Comparison of ENCODE assay signal across 1 cellular context in the genomic region with DNA sequence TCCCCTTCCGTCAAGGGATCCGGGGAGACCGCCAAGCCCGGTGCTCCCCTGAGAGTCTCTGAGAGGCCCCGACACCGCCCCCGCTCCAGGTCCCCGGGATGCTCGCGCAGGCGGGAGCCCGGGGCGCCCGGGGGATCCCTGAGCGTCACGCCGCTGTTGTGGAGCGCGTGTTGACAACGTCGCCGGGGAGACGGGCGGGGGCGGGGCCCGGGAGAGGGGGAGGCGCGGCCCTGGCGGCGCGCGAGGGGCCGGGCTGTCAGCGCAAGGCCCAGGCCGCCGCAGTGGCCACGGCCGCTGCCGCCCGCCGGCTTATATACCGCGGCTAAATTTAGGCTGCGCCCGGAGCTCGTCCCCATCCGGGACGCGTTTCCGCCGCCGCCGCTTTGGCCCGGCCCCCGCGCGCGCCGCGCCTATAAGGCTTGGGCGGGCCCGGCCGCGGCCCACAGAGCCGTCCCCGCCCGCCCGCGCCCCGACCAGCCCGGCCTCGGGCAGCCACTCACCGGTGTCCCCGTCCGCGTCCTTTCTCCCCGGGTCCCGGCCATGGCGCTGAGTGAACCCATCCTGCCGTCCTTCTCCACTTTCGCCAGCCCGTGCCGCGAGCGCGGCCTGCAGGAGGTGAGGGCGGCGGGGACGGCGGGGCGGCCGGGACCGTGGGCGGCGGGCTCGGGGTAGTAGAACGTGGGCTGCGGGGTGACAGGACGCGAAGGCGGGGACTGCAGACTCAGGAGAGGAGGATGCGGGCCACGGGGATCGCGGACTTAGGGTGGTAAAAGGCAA.
A peak's percentile ranks its signal among the peaks of the same experiment; 100 is the strongest.
TF ChIP-seq lines count a peak whose summit lies in the region.

A gene (plus strand): TSS at position 443 of the 777 bp plus-strand sequence. CDS start 98 bp downstream, at position 541.

TF ChIP-seq in GM12878, 131 proteins besides CTCF, POLR2A, EP300 and RAD21 (continued from another document and continues in another):
- TF ChIP-seq ZBED1 (IDR thresholded peaks at IDR 0.05; ENCODE audit: borderline replicate concordance), result no peak
- TF ChIP-seq ZNF384 (IDR thresholded peaks at IDR 0.05; ENCODE audit: borderline replicate concordance, low read depth, low read length), result no peak
- no peak for TF ChIP-seq ZNF622 (IDR thresholded peaks at IDR 0.05)
- TF ChIP-seq, protein P1, sequence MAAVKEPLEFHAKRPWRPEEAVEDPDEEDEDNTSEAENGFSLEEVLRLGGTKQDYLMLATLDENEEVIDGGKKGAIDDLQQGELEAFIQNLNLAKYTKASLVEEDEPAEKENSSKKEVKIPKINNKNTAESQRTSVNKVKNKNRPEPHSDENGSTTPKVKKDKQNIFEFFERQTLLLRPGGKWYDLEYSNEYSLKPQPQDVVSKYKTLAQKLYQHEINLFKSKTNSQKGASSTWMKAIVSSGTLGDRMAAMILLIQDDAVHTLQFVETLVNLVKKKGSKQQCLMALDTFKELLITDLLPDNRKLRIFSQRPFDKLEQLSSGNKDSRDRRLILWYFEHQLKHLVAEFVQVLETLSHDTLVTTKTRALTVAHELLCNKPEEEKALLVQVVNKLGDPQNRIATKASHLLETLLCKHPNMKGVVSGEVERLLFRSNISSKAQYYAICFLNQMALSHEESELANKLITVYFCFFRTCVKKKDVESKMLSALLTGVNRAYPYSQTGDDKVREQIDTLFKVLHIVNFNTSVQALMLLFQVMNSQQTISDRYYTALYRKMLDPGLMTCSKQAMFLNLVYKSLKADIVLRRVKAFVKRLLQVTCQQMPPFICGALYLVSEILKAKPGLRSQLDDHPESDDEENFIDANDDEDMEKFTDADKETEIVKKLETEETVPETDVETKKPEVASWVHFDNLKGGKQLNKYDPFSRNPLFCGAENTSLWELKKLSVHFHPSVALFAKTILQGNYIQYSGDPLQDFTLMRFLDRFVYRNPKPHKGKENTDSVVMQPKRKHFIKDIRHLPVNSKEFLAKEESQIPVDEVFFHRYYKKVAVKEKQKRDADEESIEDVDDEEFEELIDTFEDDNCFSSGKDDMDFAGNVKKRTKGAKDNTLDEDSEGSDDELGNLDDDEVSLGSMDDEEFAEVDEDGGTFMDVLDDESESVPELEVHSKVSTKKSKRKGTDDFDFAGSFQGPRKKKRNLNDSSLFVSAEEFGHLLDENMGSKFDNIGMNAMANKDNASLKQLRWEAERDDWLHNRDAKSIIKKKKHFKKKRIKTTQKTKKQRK (IDR thresholded peaks at IDR 0.05; ENCODE audit: low read depth, low read length), result no peak
- TF ChIP-seq EGR1 (IDR thresholded peaks at IDR 0.05; ENCODE audit: borderline replicate concordance in 1 of 2, low read depth in 2 of 2, low read length in 2 of 2), result peak in 1 of 2 experiments; percentile 95; a peak in 2 of 3 replicates
- TF ChIP-seq STAT1 (conservative IDR thresholded peaks at IDR 0.05), result no peak
- TF ChIP-seq MYB (IDR thresholded peaks at IDR 0.05; ENCODE audit: borderline replicate concordance, low read depth, low read length), result no peak
- TF ChIP-seq, protein P2, sequence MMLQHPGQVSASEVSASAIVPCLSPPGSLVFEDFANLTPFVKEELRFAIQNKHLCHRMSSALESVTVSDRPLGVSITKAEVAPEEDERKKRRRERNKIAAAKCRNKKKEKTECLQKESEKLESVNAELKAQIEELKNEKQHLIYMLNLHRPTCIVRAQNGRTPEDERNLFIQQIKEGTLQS (IDR thresholded peaks at IDR 0.05; ENCODE audit: borderline replicate concordance, extremely low read depth, low read depth, low read length), result no peak
- no peak for TF ChIP-seq GABPA (IDR thresholded peaks at IDR 0.05; ENCODE audit: low read depth)
- TF ChIP-seq, protein P3, sequence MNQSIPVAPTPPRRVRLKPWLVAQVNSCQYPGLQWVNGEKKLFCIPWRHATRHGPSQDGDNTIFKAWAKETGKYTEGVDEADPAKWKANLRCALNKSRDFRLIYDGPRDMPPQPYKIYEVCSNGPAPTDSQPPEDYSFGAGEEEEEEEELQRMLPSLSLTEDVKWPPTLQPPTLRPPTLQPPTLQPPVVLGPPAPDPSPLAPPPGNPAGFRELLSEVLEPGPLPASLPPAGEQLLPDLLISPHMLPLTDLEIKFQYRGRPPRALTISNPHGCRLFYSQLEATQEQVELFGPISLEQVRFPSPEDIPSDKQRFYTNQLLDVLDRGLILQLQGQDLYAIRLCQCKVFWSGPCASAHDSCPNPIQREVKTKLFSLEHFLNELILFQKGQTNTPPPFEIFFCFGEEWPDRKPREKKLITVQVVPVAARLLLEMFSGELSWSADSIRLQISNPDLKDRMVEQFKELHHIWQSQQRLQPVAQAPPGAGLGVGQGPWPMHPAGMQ (IDR thresholded peaks at IDR 0.05; ENCODE audit: borderline replicate concordance), result no peak
- TF ChIP-seq CREB1 (IDR thresholded peaks at IDR 0.05; ENCODE audit: low read depth), result peak; percentile 48; the same call in 1 of the 2 replicates
- TF ChIP-seq, protein P4, sequence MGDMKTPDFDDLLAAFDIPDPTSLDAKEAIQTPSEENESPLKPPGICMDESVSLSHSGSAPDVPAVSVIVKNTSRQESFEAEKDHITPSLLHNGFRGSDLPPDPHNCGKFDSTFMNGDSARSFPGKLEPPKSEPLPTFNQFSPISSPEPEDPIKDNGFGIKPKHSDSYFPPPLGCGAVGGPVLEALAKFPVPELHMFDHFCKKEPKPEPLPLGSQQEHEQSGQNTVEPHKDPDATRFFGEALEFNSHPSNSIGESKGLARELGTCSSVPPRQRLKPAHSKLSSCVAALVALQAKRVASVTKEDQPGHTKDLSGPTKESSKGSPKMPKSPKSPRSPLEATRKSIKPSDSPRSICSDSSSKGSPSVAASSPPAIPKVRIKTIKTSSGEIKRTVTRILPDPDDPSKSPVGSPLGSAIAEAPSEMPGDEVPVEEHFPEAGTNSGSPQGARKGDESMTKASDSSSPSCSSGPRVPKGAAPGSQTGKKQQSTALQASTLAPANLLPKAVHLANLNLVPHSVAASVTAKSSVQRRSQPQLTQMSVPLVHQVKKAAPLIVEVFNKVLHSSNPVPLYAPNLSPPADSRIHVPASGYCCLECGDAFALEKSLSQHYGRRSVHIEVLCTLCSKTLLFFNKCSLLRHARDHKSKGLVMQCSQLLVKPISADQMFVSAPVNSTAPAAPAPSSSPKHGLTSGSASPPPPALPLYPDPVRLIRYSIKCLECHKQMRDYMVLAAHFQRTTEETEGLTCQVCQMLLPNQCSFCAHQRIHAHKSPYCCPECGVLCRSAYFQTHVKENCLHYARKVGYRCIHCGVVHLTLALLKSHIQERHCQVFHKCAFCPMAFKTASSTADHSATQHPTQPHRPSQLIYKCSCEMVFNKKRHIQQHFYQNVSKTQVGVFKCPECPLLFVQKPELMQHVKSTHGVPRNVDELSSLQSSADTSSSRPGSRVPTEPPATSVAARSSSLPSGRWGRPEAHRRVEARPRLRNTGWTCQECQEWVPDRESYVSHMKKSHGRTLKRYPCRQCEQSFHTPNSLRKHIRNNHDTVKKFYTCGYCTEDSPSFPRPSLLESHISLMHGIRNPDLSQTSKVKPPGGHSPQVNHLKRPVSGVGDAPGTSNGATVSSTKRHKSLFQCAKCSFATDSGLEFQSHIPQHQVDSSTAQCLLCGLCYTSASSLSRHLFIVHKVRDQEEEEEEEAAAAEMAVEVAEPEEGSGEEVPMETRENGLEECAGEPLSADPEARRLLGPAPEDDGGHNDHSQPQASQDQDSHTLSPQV (IDR thresholded peaks at IDR 0.05), result no peak
- TF ChIP-seq, protein P5, sequence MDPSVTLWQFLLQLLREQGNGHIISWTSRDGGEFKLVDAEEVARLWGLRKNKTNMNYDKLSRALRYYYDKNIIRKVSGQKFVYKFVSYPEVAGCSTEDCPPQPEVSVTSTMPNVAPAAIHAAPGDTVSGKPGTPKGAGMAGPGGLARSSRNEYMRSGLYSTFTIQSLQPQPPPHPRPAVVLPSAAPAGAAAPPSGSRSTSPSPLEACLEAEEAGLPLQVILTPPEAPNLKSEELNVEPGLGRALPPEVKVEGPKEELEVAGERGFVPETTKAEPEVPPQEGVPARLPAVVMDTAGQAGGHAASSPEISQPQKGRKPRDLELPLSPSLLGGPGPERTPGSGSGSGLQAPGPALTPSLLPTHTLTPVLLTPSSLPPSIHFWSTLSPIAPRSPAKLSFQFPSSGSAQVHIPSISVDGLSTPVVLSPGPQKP (IDR thresholded peaks at IDR 0.05; ENCODE audit: low read depth, low read length), result no peak
- TF ChIP-seq NR2C1 (IDR thresholded peaks at IDR 0.05), result no peak
- TF ChIP-seq ZNF24 (IDR thresholded peaks at IDR 0.05), result no peak
- TF ChIP-seq, protein P6, sequence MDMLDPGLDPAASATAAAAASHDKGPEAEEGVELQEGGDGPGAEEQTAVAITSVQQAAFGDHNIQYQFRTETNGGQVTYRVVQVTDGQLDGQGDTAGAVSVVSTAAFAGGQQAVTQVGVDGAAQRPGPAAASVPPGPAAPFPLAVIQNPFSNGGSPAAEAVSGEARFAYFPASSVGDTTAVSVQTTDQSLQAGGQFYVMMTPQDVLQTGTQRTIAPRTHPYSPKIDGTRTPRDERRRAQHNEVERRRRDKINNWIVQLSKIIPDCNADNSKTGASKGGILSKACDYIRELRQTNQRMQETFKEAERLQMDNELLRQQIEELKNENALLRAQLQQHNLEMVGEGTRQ (IDR thresholded peaks at IDR 0.05; ENCODE audit: borderline replicate concordance, low read depth, low read length), result no peak
- no peak for TF ChIP-seq DPF2 (IDR thresholded peaks at IDR 0.05)
- TF ChIP-seq NFIC (IDR thresholded peaks at IDR 0.05; ENCODE audit: low read depth, low read length), result no peak
- peak; percentile 27; the same call in 1 of the 2 replicates for TF ChIP-seq RUNX3 (IDR thresholded peaks at IDR 0.05; ENCODE audit: low read length)
- TF ChIP-seq, protein P7, sequence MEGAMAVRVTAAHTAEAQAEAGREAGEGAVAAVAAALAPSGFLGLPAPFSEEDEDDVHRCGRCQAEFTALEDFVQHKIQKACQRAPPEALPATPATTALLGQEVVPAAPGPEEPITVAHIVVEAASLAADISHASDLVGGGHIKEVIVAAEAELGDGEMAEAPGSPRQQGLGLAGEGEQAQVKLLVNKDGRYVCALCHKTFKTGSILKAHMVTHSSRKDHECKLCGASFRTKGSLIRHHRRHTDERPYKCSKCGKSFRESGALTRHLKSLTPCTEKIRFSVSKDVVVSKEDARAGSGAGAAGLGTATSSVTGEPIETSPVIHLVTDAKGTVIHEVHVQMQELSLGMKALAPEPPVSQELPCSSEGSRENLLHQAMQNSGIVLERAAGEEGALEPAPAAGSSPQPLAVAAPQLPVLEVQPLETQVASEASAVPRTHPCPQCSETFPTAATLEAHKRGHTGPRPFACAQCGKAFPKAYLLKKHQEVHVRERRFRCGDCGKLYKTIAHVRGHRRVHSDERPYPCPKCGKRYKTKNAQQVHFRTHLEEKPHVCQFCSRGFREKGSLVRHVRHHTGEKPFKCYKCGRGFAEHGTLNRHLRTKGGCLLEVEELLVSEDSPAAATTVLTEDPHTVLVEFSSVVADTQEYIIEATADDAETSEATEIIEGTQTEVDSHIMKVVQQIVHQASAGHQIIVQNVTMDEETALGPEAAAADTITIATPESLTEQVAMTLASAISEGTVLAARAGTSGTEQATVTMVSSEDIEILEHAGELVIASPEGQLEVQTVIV (IDR thresholded peaks at IDR 0.05; ENCODE audit: borderline replicate concordance, partially characterized antibody), result no peak
- TF ChIP-seq CHD4 (IDR thresholded peaks at IDR 0.05), result no peak
- TF ChIP-seq, protein P8, sequence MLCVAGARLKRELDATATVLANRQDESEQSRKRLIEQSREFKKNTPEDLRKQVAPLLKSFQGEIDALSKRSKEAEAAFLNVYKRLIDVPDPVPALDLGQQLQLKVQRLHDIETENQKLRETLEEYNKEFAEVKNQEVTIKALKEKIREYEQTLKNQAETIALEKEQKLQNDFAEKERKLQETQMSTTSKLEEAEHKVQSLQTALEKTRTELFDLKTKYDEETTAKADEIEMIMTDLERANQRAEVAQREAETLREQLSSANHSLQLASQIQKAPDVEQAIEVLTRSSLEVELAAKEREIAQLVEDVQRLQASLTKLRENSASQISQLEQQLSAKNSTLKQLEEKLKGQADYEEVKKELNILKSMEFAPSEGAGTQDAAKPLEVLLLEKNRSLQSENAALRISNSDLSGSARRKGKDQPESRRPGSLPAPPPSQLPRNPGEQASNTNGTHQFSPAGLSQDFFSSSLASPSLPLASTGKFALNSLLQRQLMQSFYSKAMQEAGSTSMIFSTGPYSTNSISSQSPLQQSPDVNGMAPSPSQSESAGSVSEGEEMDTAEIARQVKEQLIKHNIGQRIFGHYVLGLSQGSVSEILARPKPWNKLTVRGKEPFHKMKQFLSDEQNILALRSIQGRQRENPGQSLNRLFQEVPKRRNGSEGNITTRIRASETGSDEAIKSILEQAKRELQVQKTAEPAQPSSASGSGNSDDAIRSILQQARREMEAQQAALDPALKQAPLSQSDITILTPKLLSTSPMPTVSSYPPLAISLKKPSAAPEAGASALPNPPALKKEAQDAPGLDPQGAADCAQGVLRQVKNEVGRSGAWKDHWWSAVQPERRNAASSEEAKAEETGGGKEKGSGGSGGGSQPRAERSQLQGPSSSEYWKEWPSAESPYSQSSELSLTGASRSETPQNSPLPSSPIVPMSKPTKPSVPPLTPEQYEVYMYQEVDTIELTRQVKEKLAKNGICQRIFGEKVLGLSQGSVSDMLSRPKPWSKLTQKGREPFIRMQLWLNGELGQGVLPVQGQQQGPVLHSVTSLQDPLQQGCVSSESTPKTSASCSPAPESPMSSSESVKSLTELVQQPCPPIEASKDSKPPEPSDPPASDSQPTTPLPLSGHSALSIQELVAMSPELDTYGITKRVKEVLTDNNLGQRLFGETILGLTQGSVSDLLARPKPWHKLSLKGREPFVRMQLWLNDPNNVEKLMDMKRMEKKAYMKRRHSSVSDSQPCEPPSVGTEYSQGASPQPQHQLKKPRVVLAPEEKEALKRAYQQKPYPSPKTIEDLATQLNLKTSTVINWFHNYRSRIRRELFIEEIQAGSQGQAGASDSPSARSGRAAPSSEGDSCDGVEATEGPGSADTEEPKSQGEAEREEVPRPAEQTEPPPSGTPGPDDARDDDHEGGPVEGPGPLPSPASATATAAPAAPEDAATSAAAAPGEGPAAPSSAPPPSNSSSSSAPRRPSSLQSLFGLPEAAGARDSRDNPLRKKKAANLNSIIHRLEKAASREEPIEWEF (IDR thresholded peaks at IDR 0.05; ENCODE audit: insufficient replicate concordance, low read depth, low read length), result no peak
- TF ChIP-seq GATAD2B (conservative IDR thresholded peaks at IDR 0.05; ENCODE audit: low read depth), result peak; percentile 11; the same call in 1 of the 2 replicates
- TF ChIP-seq, protein P9, sequence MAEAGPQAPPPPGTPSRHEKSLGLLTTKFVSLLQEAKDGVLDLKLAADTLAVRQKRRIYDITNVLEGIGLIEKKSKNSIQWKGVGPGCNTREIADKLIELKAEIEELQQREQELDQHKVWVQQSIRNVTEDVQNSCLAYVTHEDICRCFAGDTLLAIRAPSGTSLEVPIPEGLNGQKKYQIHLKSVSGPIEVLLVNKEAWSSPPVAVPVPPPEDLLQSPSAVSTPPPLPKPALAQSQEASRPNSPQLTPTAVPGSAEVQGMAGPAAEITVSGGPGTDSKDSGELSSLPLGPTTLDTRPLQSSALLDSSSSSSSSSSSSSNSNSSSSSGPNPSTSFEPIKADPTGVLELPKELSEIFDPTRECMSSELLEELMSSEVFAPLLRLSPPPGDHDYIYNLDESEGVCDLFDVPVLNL (IDR thresholded peaks at IDR 0.05; ENCODE audit: low read depth, low read length), result no peak
